Comparison of ENCODE assay signal across 39 cellular contexts in the genomic region with DNA sequence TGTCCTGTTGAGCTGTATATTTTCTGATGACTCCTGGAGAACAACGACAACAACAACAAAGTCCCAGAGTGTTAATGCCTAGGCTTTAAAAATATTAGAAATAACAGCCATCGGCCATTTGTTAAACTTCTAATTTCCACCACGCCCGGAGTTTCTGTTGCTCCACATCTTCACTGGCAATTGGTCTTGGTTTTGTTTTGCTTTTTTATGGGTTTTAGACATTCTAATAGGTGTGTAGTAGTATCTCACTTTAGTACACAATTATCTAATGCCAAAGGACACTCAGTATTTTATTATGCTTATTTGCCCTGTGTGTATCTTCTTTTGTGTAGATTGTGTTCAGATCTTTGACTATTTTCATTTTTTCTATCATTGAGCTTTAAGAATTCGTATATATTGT. TPM values are rescaled to one million over a fixed set of nuclear protein-coding genes. Genes with fewer than 3 reads are reported as not detected.
"Had no signal": no experiment of that assay in that cellular context is flagged by ENCODE, and none has a peak within 500 bp of the region (broad histone marks: within the 10 kb centered on the region; RNA-seq: fewer than 3 reads in every experiment).

No MANE protein-coding gene starts in this region.

- H3K4me3 ChIP-seq: adrenal gland, cardiac muscle cell had no signal

- H3K9me3 Mint-ChIP-seq: activated B cell treated with CpG ODN at 0.5 μM for 24 hours; activated CD4-positive, alpha-beta memory T cell treated with anti-CD3 and anti-CD28 coated beads for 36 hours; activated CD4-positive, alpha-beta T cell treated with anti-CD3 and anti-CD28 coated beads, Interleukin-2, amount 10 ng/mL, durations not matched to agents 24 days and 14 days; activated CD8-positive, alpha-beta T cell treated with anti-CD3 and anti-CD28 coated beads for 36 hours; activated naive CD4-positive, alpha-beta T cell treated with anti-CD3 and anti-CD28 coated beads for 36 hours; activated naive CD4-positive, alpha-beta T cell treated with anti-CD3 and anti-CD28 coated beads, Interleukin-2, amount 50 U/mL, for 72 hours; activated naive CD8-positive, alpha-beta T cell treated with anti-CD3 and anti-CD28 coated beads for 36 hours; activated T-cell treated with anti-CD3 and anti-CD28 coated beads, Interleukin-2, amount 50 U/mL, for 4 hours; activated T-cell treated with anti-CD3 and anti-CD28 coated beads, Interleukin-2, amount 50 U/mL, for 72 hours; activated T-helper 1 cell treated with anti-CD3 and anti-CD28 coated beads, Interleukin-12 subunit alpha, Interleukin-12 subunit beta, Interleukin-2, Interleukin-4 antibody, amounts not matched to agents 30 ng/mL and 10 ng/mL and 1 ng/mL, durations not matched to agents 14 hours and 24 hours and 36 hours; activated T-helper 17 cell treated with anti-CD3 and anti-CD28 coated beads, Interleukin-2, amount 50 U/mL, for 72 hours; central memory CD8-positive, alpha-beta T cell; T-helper 1 cell treated with Interleukin-12 subunit alpha and Interleukin-12 subunit beta and Interleukin-4 antibody, amounts not matched to agents 30 μg/mL and 1 μg/mL, for 36 hours; T-helper 2 cell treated with Interferon-gamma antibody and Interleukin-4, amounts not matched to agents 5 μg/mL and 100 μg/mL, for 36 hours had no signal

- H3K9me3 ChIP-seq: adrenal gland had no signal

- ATAC-seq: activated CD8-positive, alpha-beta T cell treated with anti-CD3 and anti-CD28 coated beads for 36 hours; activated naive CD4-positive, alpha-beta T cell treated with anti-CD3 and anti-CD28 coated beads, Interleukin-2, amount 50 U/mL, for 72 hours; activated T-cell treated with anti-CD3 and anti-CD28 coated beads, Interleukin-2, amount 50 U/mL, for 4 hours; activated T-cell treated with anti-CD3 and anti-CD28 coated beads, Interleukin-2, amount 50 U/mL, for 72 hours; activated T-helper 17 cell treated with anti-CD3 and anti-CD28 coated beads, Interleukin-2, amount 50 U/mL, for 72 hours had no signal

- H3K27me3 ChIP-seq: adrenal gland, cardiac muscle cell had no signal

- H3K36me3 Mint-ChIP-seq: activated CD4-positive, alpha-beta memory T cell treated with anti-CD3 and anti-CD28 coated beads for 36 hours; activated naive CD4-positive, alpha-beta T cell treated with anti-CD3 and anti-CD28 coated beads, Interleukin-2, amount 50 U/mL, for 72 hours; activated naive CD8-positive, alpha-beta T cell treated with anti-CD3 and anti-CD28 coated beads for 36 hours; brain had no signal

- H3K27ac Mint-ChIP-seq: activated B cell treated with CpG ODN at 0.5 μM for 24 hours; activated CD4-positive, alpha-beta memory T cell treated with anti-CD3 and anti-CD28 coated beads for 36 hours; activated CD4-positive, alpha-beta T cell treated with anti-CD3 and anti-CD28 coated beads, Interleukin-2, amount 10 ng/mL, durations not matched to agents 24 days and 14 days; activated CD8-positive, alpha-beta T cell treated with anti-CD3 and anti-CD28 coated beads for 36 hours; activated naive CD4-positive, alpha-beta T cell treated with anti-CD3 and anti-CD28 coated beads for 36 hours; activated naive CD4-positive, alpha-beta T cell treated with anti-CD3 and anti-CD28 coated beads, Interleukin-2, amount 50 U/mL, for 72 hours; activated naive CD8-positive, alpha-beta T cell treated with anti-CD3 and anti-CD28 coated beads for 36 hours; activated T-cell treated with anti-CD3 and anti-CD28 coated beads, Interleukin-2, amount 50 U/mL, for 72 hours; activated T-helper 1 cell treated with anti-CD3 and anti-CD28 coated beads, Interleukin-12 subunit alpha, Interleukin-12 subunit beta, Interleukin-2, Interleukin-4 antibody, amounts not matched to agents 30 ng/mL and 10 ng/mL and 1 ng/mL, durations not matched to agents 14 hours and 24 hours and 36 hours; activated T-helper 17 cell treated with anti-CD3 and anti-CD28 coated beads, Interleukin-2, amount 50 U/mL, for 72 hours; brain; T-helper 1 cell treated with Interleukin-12 subunit alpha and Interleukin-12 subunit beta and Interleukin-4 antibody, amounts not matched to agents 30 μg/mL and 1 μg/mL, for 36 hours; T-helper 2 cell treated with Interferon-gamma antibody and Interleukin-4, amounts not matched to agents 5 μg/mL and 100 μg/mL, for 36 hours had no signal

- DNase-seq: activated B cell treated with CpG ODN at 0.5 μM for 24 hours; activated CD4-positive, alpha-beta memory T cell treated with anti-CD3 and anti-CD28 coated beads for 36 hours; activated CD4-positive, alpha-beta T cell treated with anti-CD3 and anti-CD28 coated beads for 4 hours; activated CD4-positive, alpha-beta T cell treated with anti-CD3 and anti-CD28 coated beads, Interleukin-2, amount 50 U/mL, for 1 hour; activated CD4-positive, alpha-beta T cell treated with anti-CD3 and anti-CD28 coated beads, Interleukin-2, amount 50 U/mL, for 4 hours; activated CD4-positive, CD25-positive, alpha-beta regulatory T cell treated with anti-CD3 and anti-CD28 coated beads, Interleukin-2, amount 50 U/mL, for 72 hours; activated CD8-positive, alpha-beta memory T cell treated with anti-CD3 and anti-CD28 coated beads, Interleukin-2, amount 50 U/mL, for 4 hours; activated CD8-positive, alpha-beta T cell treated with anti-CD3 and anti-CD28 coated beads for 36 hours; activated effector memory CD4-positive, alpha-beta T cell treated with anti-CD3 and anti-CD28 coated beads, Interleukin-2, amount 50 U/mL, for 16 hours; activated gamma-delta T cell treated with Interleukin-2 at 50 U/mL for 16 hours; activated naive CD4-positive, alpha-beta T cell; activated naive CD4-positive, alpha-beta T cell treated with anti-CD3 and anti-CD28 coated beads for 36 hours; activated naive CD4-positive, alpha-beta T cell treated with anti-CD3 and anti-CD28 coated beads, Interleukin-2, amount 50 U/mL, for 16 hours; activated naive CD8-positive, alpha-beta T cell treated with anti-CD3 and anti-CD28 coated beads for 36 hours; activated T-cell treated with anti-CD3 and anti-CD28 coated beads for 4 hours; activated T-cell treated with anti-CD3 and anti-CD28 coated beads, Interleukin-2, amount 50 U/mL, for 1 hour; activated T-cell treated with anti-CD3 and anti-CD28 coated beads, Interleukin-2, amount 50 U/mL, for 4 hours; activated T-cell treated with anti-CD3 and anti-CD28 coated beads, Interleukin-2, amount 50 U/mL, for 72 hours; adrenal gland; amniotic stem cell; aorta; caudate nucleus; cerebellar nuclear complex; T-helper 1 cell; T-helper 2 cell; T-helper 9 cell had no signal

- H3K4me3 Mint-ChIP-seq: activated B cell treated with CpG ODN at 0.5 μM for 24 hours; activated CD4-positive, alpha-beta memory T cell treated with anti-CD3 and anti-CD28 coated beads for 36 hours; activated CD4-positive, alpha-beta T cell treated with anti-CD3 and anti-CD28 coated beads, Interleukin-2, amount 10 ng/mL, durations not matched to agents 24 days and 14 days; activated CD8-positive, alpha-beta T cell treated with anti-CD3 and anti-CD28 coated beads for 36 hours; activated naive CD4-positive, alpha-beta T cell treated with anti-CD3 and anti-CD28 coated beads for 36 hours; activated naive CD8-positive, alpha-beta T cell treated with anti-CD3 and anti-CD28 coated beads for 36 hours; activated T-cell treated with anti-CD3 and anti-CD28 coated beads, Interleukin-2, amount 50 U/mL, for 4 hours; activated T-cell treated with anti-CD3 and anti-CD28 coated beads, Interleukin-2, amount 50 U/mL, for 72 hours; activated T-helper 1 cell treated with anti-CD3 and anti-CD28 coated beads, Interleukin-12 subunit alpha, Interleukin-12 subunit beta, Interleukin-2, Interleukin-4 antibody, amounts not matched to agents 30 ng/mL and 10 ng/mL and 1 ng/mL, durations not matched to agents 14 hours and 24 hours and 36 hours; activated T-helper 17 cell treated with anti-CD3 and anti-CD28 coated beads, Interleukin-2, amount 50 U/mL, for 72 hours; brain; central memory CD8-positive, alpha-beta T cell; T-helper 1 cell treated with Interleukin-12 subunit alpha and Interleukin-12 subunit beta and Interleukin-4 antibody, amounts not matched to agents 30 μg/mL and 1 μg/mL, for 36 hours; T-helper 2 cell treated with Interferon-gamma antibody and Interleukin-4, amounts not matched to agents 5 μg/mL and 100 μg/mL, for 36 hours had no signal

- H3K27me3 Mint-ChIP-seq: activated B cell treated with CpG ODN at 0.5 μM for 24 hours; activated CD4-positive, alpha-beta memory T cell treated with anti-CD3 and anti-CD28 coated beads for 36 hours; activated CD8-positive, alpha-beta T cell treated with anti-CD3 and anti-CD28 coated beads for 36 hours; activated naive CD8-positive, alpha-beta T cell treated with anti-CD3 and anti-CD28 coated beads for 36 hours; activated T-helper 17 cell treated with anti-CD3 and anti-CD28 coated beads, Interleukin-2, amount 50 U/mL, for 72 hours; central memory CD8-positive, alpha-beta T cell had no signal

- H3K27ac ChIP-seq: adrenal gland, cardiac muscle cell, VCaP had no signal

- FAIRE-seq: bronchial epithelial cell, TTC549 had no signal

- H3K4me1 Mint-ChIP-seq: activated B cell treated with CpG ODN at 0.5 μM for 24 hours; activated CD4-positive, alpha-beta T cell treated with anti-CD3 and anti-CD28 coated beads, Interleukin-2, amount 10 ng/mL, durations not matched to agents 24 days and 14 days; activated naive CD8-positive, alpha-beta T cell treated with anti-CD3 and anti-CD28 coated beads for 36 hours; activated T-helper 17 cell treated with anti-CD3 and anti-CD28 coated beads, Interleukin-2, amount 50 U/mL, for 72 hours; brain; central memory CD8-positive, alpha-beta T cell had no signal

- H3K36me3 ChIP-seq: adrenal gland, cardiac muscle cell had no signal

- H3K4me1 ChIP-seq: adrenal gland had no signal

RNA-seq across cellular contexts. Expression of gene MAGEA12, which starts 5.0 kb away (rescaled TPM):
- total RNA-seq: activated B cell treated with CpG ODN at 0.5 μM for 24 hours; activated CD4-positive, alpha-beta memory T cell treated with anti-CD3 and anti-CD28 coated beads for 36 hours; activated CD4-positive, alpha-beta T cell treated with anti-CD3 and anti-CD28 coated beads, Interleukin-2, amount 10 ng/mL, durations not matched to agents 24 days and 14 days; activated CD8-positive, alpha-beta memory T cell treated with anti-CD3 and anti-CD28 coated beads for 36 hours; activated CD8-positive, alpha-beta T cell treated with anti-CD3 and anti-CD28 coated beads for 36 hours; activated naive CD4-positive, alpha-beta T cell treated with anti-CD3 and anti-CD28 coated beads for 36 hours; activated naive CD4-positive, alpha-beta T cell treated with anti-CD3 and anti-CD28 coated beads, Interleukin-2, amount 50 U/mL, for 72 hours; activated naive CD8-positive, alpha-beta T cell treated with anti-CD3 and anti-CD28 coated beads for 36 hours; activated T-cell treated with anti-CD3 and anti-CD28 coated beads, Interleukin-2, amount 50 U/mL, for 4 hours; activated T-cell treated with anti-CD3 and anti-CD28 coated beads, Interleukin-2, amount 50 U/mL, for 72 hours; activated T-helper 1 cell treated with anti-CD3 and anti-CD28 coated beads, Interleukin-12 subunit alpha, Interleukin-12 subunit beta, Interleukin-2, Interleukin-4 antibody, amounts not matched to agents 30 ng/mL and 10 ng/mL and 1 ng/mL, durations not matched to agents 14 hours and 24 hours and 36 hours; activated T-helper 17 cell treated with anti-CD3 and anti-CD28 coated beads, Interleukin-2, amount 50 U/mL, for 72 hours; adrenal gland; aorta; bronchial epithelial cell; cardiac muscle cell had no signal
- polyA plus RNA-seq: adrenal gland, aorta, cardiac muscle cell had no signal

RNA-seq across cellular contexts. Expression of gene CSAG1, which starts 5.0 kb away (rescaled TPM):
- total RNA-seq: activated B cell treated with CpG ODN at 0.5 μM for 24 hours; activated CD4-positive, alpha-beta memory T cell treated with anti-CD3 and anti-CD28 coated beads for 36 hours; activated CD4-positive, alpha-beta T cell treated with anti-CD3 and anti-CD28 coated beads, Interleukin-2, amount 10 ng/mL, durations not matched to agents 24 days and 14 days; activated CD8-positive, alpha-beta memory T cell treated with anti-CD3 and anti-CD28 coated beads for 36 hours; activated CD8-positive, alpha-beta T cell treated with anti-CD3 and anti-CD28 coated beads for 36 hours; activated naive CD4-positive, alpha-beta T cell treated with anti-CD3 and anti-CD28 coated beads for 36 hours; activated naive CD4-positive, alpha-beta T cell treated with anti-CD3 and anti-CD28 coated beads, Interleukin-2, amount 50 U/mL, for 72 hours; activated naive CD8-positive, alpha-beta T cell treated with anti-CD3 and anti-CD28 coated beads for 36 hours; activated T-cell treated with anti-CD3 and anti-CD28 coated beads, Interleukin-2, amount 50 U/mL, for 4 hours; activated T-cell treated with anti-CD3 and anti-CD28 coated beads, Interleukin-2, amount 50 U/mL, for 72 hours; activated T-helper 1 cell treated with anti-CD3 and anti-CD28 coated beads, Interleukin-12 subunit alpha, Interleukin-12 subunit beta, Interleukin-2, Interleukin-4 antibody, amounts not matched to agents 30 ng/mL and 10 ng/mL and 1 ng/mL, durations not matched to agents 14 hours and 24 hours and 36 hours; activated T-helper 17 cell treated with anti-CD3 and anti-CD28 coated beads, Interleukin-2, amount 50 U/mL, for 72 hours; adrenal gland; aorta; bronchial epithelial cell; cardiac muscle cell had no signal
- polyA plus RNA-seq: adrenal gland, aorta, cardiac muscle cell had no signal

RNA-seq across cellular contexts. Expression of gene MAGEA2, which starts 15.1 kb away (rescaled TPM):
- total RNA-seq: activated B cell treated with CpG ODN at 0.5 μM for 24 hours; activated CD4-positive, alpha-beta memory T cell treated with anti-CD3 and anti-CD28 coated beads for 36 hours; activated CD4-positive, alpha-beta T cell treated with anti-CD3 and anti-CD28 coated beads, Interleukin-2, amount 10 ng/mL, durations not matched to agents 24 days and 14 days; activated CD8-positive, alpha-beta memory T cell treated with anti-CD3 and anti-CD28 coated beads for 36 hours; activated CD8-positive, alpha-beta T cell treated with anti-CD3 and anti-CD28 coated beads for 36 hours; activated naive CD4-positive, alpha-beta T cell treated with anti-CD3 and anti-CD28 coated beads for 36 hours; activated naive CD4-positive, alpha-beta T cell treated with anti-CD3 and anti-CD28 coated beads, Interleukin-2, amount 50 U/mL, for 72 hours; activated naive CD8-positive, alpha-beta T cell treated with anti-CD3 and anti-CD28 coated beads for 36 hours; activated T-cell treated with anti-CD3 and anti-CD28 coated beads, Interleukin-2, amount 50 U/mL, for 4 hours; activated T-cell treated with anti-CD3 and anti-CD28 coated beads, Interleukin-2, amount 50 U/mL, for 72 hours; activated T-helper 1 cell treated with anti-CD3 and anti-CD28 coated beads, Interleukin-12 subunit alpha, Interleukin-12 subunit beta, Interleukin-2, Interleukin-4 antibody, amounts not matched to agents 30 ng/mL and 10 ng/mL and 1 ng/mL, durations not matched to agents 14 hours and 24 hours and 36 hours; activated T-helper 17 cell treated with anti-CD3 and anti-CD28 coated beads, Interleukin-2, amount 50 U/mL, for 72 hours; adrenal gland; aorta; bronchial epithelial cell; cardiac muscle cell had no signal
- polyA plus RNA-seq: adrenal gland, aorta had no signal

RNA-seq across cellular contexts. Expression of gene CSAG3, which starts 20.5 kb away (rescaled TPM):
- total RNA-seq: activated B cell treated with CpG ODN at 0.5 μM for 24 hours; activated CD8-positive, alpha-beta memory T cell treated with anti-CD3 and anti-CD28 coated beads for 36 hours; activated CD8-positive, alpha-beta T cell treated with anti-CD3 and anti-CD28 coated beads for 36 hours; activated naive CD4-positive, alpha-beta T cell treated with anti-CD3 and anti-CD28 coated beads, Interleukin-2, amount 50 U/mL, for 72 hours; activated naive CD8-positive, alpha-beta T cell treated with anti-CD3 and anti-CD28 coated beads for 36 hours; activated T-cell treated with anti-CD3 and anti-CD28 coated beads, Interleukin-2, amount 50 U/mL, for 4 hours; adrenal gland; aorta; bronchial epithelial cell; cardiac muscle cell had no signal
- polyA plus RNA-seq: adrenal gland, aorta, cardiac muscle cell had no signal

RNA-seq across cellular contexts. Expression of gene MAGEA2B, which starts 24.1 kb away (rescaled TPM):
- total RNA-seq: activated B cell treated with CpG ODN at 0.5 μM for 24 hours; activated CD4-positive, alpha-beta memory T cell treated with anti-CD3 and anti-CD28 coated beads for 36 hours; activated CD4-positive, alpha-beta T cell treated with anti-CD3 and anti-CD28 coated beads, Interleukin-2, amount 10 ng/mL, durations not matched to agents 24 days and 14 days; activated CD8-positive, alpha-beta memory T cell treated with anti-CD3 and anti-CD28 coated beads for 36 hours; activated CD8-positive, alpha-beta T cell treated with anti-CD3 and anti-CD28 coated beads for 36 hours; activated naive CD4-positive, alpha-beta T cell treated with anti-CD3 and anti-CD28 coated beads for 36 hours; activated naive CD4-positive, alpha-beta T cell treated with anti-CD3 and anti-CD28 coated beads, Interleukin-2, amount 50 U/mL, for 72 hours; activated naive CD8-positive, alpha-beta T cell treated with anti-CD3 and anti-CD28 coated beads for 36 hours; activated T-cell treated with anti-CD3 and anti-CD28 coated beads, Interleukin-2, amount 50 U/mL, for 4 hours; activated T-cell treated with anti-CD3 and anti-CD28 coated beads, Interleukin-2, amount 50 U/mL, for 72 hours; activated T-helper 1 cell treated with anti-CD3 and anti-CD28 coated beads, Interleukin-12 subunit alpha, Interleukin-12 subunit beta, Interleukin-2, Interleukin-4 antibody, amounts not matched to agents 30 ng/mL and 10 ng/mL and 1 ng/mL, durations not matched to agents 14 hours and 24 hours and 36 hours; activated T-helper 17 cell treated with anti-CD3 and anti-CD28 coated beads, Interleukin-2, amount 50 U/mL, for 72 hours; adrenal gland; aorta; bronchial epithelial cell; cardiac muscle cell had no signal
- polyA plus RNA-seq: adrenal gland, aorta had no signal
